30 cellular contexts compared by ENCODE assay signal in the genomic region with DNA sequence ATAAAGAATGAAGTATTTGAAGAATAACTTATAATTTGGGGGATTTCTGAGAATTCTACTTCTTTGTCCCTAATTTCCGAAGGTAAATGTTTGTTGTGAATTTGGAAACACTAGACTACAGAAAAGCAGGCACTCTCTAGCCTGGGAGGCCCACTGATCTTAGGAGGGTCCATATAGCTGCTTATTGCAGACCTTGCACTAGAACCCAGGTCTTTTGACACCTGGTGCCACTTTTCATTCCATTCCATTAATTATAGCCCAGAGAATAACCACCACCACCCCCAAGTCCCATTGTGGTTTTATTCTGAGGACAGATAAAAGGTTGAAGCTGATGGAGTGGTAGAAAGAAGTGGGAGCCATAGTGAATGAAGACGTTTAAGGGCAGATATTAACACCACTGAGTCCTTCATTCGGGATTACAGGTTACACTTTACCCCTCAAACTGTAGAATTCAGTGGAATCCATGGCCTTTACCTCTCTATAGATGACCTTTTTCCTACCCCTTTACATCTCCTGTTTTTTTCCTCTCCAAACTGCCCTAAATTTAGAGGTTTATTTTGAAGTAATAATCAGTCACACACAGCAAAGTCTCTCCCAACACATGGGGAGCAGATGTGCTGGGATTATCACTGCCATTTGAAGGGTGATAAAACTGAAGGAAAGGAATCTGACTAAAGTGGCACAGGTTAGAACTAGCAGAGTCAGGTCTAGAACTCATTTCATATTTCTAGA. TPM values are rescaled to one million over a fixed set of nuclear protein-coding genes. Genes with fewer than 3 reads are reported as not detected.
DNase-seq lines count a peak whose midpoint lies in the region; ATAC-seq lines count a peak whose summit lies in the region.
"Had no signal": no experiment of that assay in that cellular context is flagged by ENCODE, and none has a peak within 500 bp of the region (broad histone marks: within the 10 kb centered on the region; RNA-seq: fewer than 3 reads in every experiment).

No MANE protein-coding gene starts in this region.

- no peak overlapping the region for H3K4me3 ChIP-seq in CD4-positive, CD25-positive, alpha-beta regulatory T cell (ENCODE audit: low read depth, low read length)
- H3K4me3 ChIP-seq: A549, gastroesophageal sphincter, hepatocyte, vagina had no signal

- ATAC-seq in activated CD4-positive, alpha-beta T cell treated with anti-CD3 and anti-CD28 coated beads for 36 hours = no peak
- no peak for ATAC-seq in CD4-positive, CD25-positive, alpha-beta regulatory T cell (ENCODE audit: low read depth in 2 of 2)
- no peak for ATAC-seq in activated CD8-positive, alpha-beta T cell treated with anti-CD3 and anti-CD28 coated beads, Interleukin-2, amount 10 ng/mL, durations not matched to agents 7 days and 5 days
- no peak for ATAC-seq in memory B cell (ENCODE audit: low read depth)
- ATAC-seq: A549, gastroesophageal sphincter, left cardiac atrium had no signal

- peaks cover 53% of the 10 kb centered on the region for H3K36me3 ChIP-seq in CD4-positive, CD25-positive, alpha-beta regulatory T cell (ENCODE audit: control insufficient read depth, insufficient read depth, low read length)

- H3K27ac Mint-ChIP-seq in activated CD4-positive, alpha-beta T cell treated with anti-CD3 and anti-CD28 coated beads for 36 hours = peak overlapping the region; percentile 38
- H3K27ac Mint-ChIP-seq in CD4-positive, CD25-positive, alpha-beta regulatory T cell = peak overlapping the region in 2 of 3 donors; percentile 9 to 85
- peak overlapping the region; percentile 54 for H3K27ac Mint-ChIP-seq in activated CD8-positive, alpha-beta T cell treated with anti-CD3 and anti-CD28 coated beads, Interleukin-2, amount 10 ng/mL, durations not matched to agents 7 days and 5 days
- H3K27ac Mint-ChIP-seq in memory B cell = peak overlapping the region; percentile 24

- peaks cover 30% of the 10 kb centered on the region for H3K4me1 Mint-ChIP-seq in activated CD4-positive, alpha-beta T cell treated with anti-CD3 and anti-CD28 coated beads for 36 hours
- H3K4me1 Mint-ChIP-seq in CD4-positive, CD25-positive, alpha-beta regulatory T cell = peaks cover 4 to 47% (median 13%) of the 10 kb centered on the region in 4 donors
- peaks cover 4% of the 10 kb centered on the region for H3K4me1 Mint-ChIP-seq in activated CD8-positive, alpha-beta T cell treated with anti-CD3 and anti-CD28 coated beads, Interleukin-2, amount 10 ng/mL, durations not matched to agents 7 days and 5 days (ENCODE audit: low read depth)
- H3K4me1 Mint-ChIP-seq in memory B cell = peaks cover 14% of the 10 kb centered on the region

- POLR2A ChIA-PET in activated CD4-positive, alpha-beta T cell treated with anti-CD3 and anti-CD28 coated beads for 36 hours (lab: Charles Lee) = interaction anchor here (0.6 to 1.1 kb wide), 3 partner anchors 10 to 35 kb away, joined by 3 read pairs; no protein-coding TSS in a partner anchor
- POLR2A ChIA-PET in activated CD8-positive, alpha-beta T cell treated with anti-CD3 and anti-CD28 coated beads, Interleukin-2, amount 10 ng/mL, durations not matched to agents 7 days and 5 days (lab: Charles Lee) = interaction anchor here (0.6 to 3.5 kb wide), 4 partner anchors 8 to 21 kb away, joined by 3 to 19 read pairs (median 8); a partner anchor contains a TSS

- H3K4me3 Mint-ChIP-seq in activated CD4-positive, alpha-beta T cell treated with anti-CD3 and anti-CD28 coated beads for 36 hours = no peak overlapping the region
- H3K4me3 Mint-ChIP-seq in CD4-positive, CD25-positive, alpha-beta regulatory T cell = no peak overlapping the region
- no peak overlapping the region for H3K4me3 Mint-ChIP-seq in activated CD8-positive, alpha-beta T cell treated with anti-CD3 and anti-CD28 coated beads, Interleukin-2, amount 10 ng/mL, durations not matched to agents 7 days and 5 days
- no peak overlapping the region for H3K4me3 Mint-ChIP-seq in memory B cell

- H3K36me3 Mint-ChIP-seq in activated CD4-positive, alpha-beta T cell treated with anti-CD3 and anti-CD28 coated beads for 36 hours (ENCODE audit: low read depth) = peaks cover 70% of the 10 kb centered on the region
- H3K36me3 Mint-ChIP-seq in CD4-positive, CD25-positive, alpha-beta regulatory T cell = peaks cover 45% of the 10 kb centered on the region
- peaks cover 79% of the 10 kb centered on the region for H3K36me3 Mint-ChIP-seq in activated CD8-positive, alpha-beta T cell treated with anti-CD3 and anti-CD28 coated beads, Interleukin-2, amount 10 ng/mL, durations not matched to agents 7 days and 5 days (ENCODE audit: low read depth)
- peaks cover 8% of the 10 kb centered on the region for H3K36me3 Mint-ChIP-seq in memory B cell

- no peaks in the 10 kb centered on the region for H3K27me3 ChIP-seq in CD4-positive, CD25-positive, alpha-beta regulatory T cell (ENCODE audit: control insufficient read depth, insufficient read depth, low read length)
- H3K27me3 ChIP-seq: gastroesophageal sphincter, hepatocyte, vagina had no signal

- CTCF ChIA-PET in activated CD4-positive, alpha-beta T cell treated with anti-CD3 and anti-CD28 coated beads for 36 hours (lab: Charles Lee) = interaction anchor here (1.2 kb wide), 1 partner anchor 57 kb away, joined by 4 read pairs; no protein-coding TSS in a partner anchor
- CTCF ChIA-PET in activated CD8-positive, alpha-beta T cell treated with anti-CD3 and anti-CD28 coated beads, Interleukin-2, amount 10 ng/mL, durations not matched to agents 7 days and 5 days (lab: Charles Lee) = no interaction called here

- intact Hi-C loops in activated CD4-positive, alpha-beta T cell treated with anti-CD3 and anti-CD28 coated beads for 36 hours (cut with DNase I, micrococcal nuclease) = no loop called here

- H3K27ac ChIP-seq in CD4-positive, CD25-positive, alpha-beta regulatory T cell (ENCODE audit: insufficient read depth, low read length, poor library complexity, severe bottlenecking) = no peak overlapping the region
- H3K27ac ChIP-seq: A549, hepatocyte, vagina, VCaP had no signal

- no peaks in the 10 kb centered on the region for H3K4me1 ChIP-seq in CD4-positive, CD25-positive, alpha-beta regulatory T cell (ENCODE audit: control insufficient read depth, insufficient read depth, low read length, poor library complexity, severe bottlenecking)
- H3K4me1 ChIP-seq: A549, gastroesophageal sphincter, vagina had no signal

- H3K9me3 ChIP-seq in CD4-positive, CD25-positive, alpha-beta regulatory T cell (ENCODE audit: control insufficient read depth in 2 of 2, low read length in 2 of 2) = no peaks in the 10 kb centered on the region
- H3K9me3 ChIP-seq: A549, gastroesophageal sphincter, vagina had no signal

- DNase-seq in activated CD4-positive, alpha-beta T cell treated with anti-CD3 and anti-CD28 coated beads for 36 hours = no peak
- no peak for DNase-seq in activated CD4-positive, alpha-beta T cell treated with anti-CD3 and anti-CD28 coated beads, Interleukin-2, amount 50 U/mL, for 4 hours
- no peak for DNase-seq in CD4-positive, CD25-positive, alpha-beta regulatory T cell
- no peak for DNase-seq in activated CD8-positive, alpha-beta T cell treated with anti-CD3 and anti-CD28 coated beads, Interleukin-2, amount 10 ng/mL, durations not matched to agents 7 days and 5 days
- no peak for DNase-seq in memory B cell (ENCODE audit: low spot score in 2 of 2)
- DNase-seq in DMS79 (lab: John Stamatoyannopoulos, UW) = no peak
- DNase-seq in activated effector memory CD4-positive, alpha-beta T cell treated with Interleukin-2 at 50 U/mL for 16 hours = no peak
- DNase-seq in inferior parietal cortex (ENCODE audit: extremely low spot score) = no peak
- DNase-seq: activated CD4-positive, alpha-beta T cell treated with anti-CD3 and anti-CD28 coated beads for 48 hours; activated CD8-positive, alpha-beta memory T cell treated with anti-CD3 and anti-CD28 coated beads, Interleukin-2, amount 50 U/mL, for 4 hours; activated gamma-delta T cell treated with Interleukin-2 at 50 U/mL for 16 hours; AML-193; cerebellar nuclear complex; GDM1; H7; left cardiac atrium; mammary epithelial cell; NCI-H1092 treated with DMSO at 0.1 percent for 48 hours; NCI-H187 treated with DMSO at 0.1 percent for 48 hours; NCI-H2171 treated with DMSO at 0.1 percent for 48 hours; NCI-H526; nucleus accumbens; Right ventricle myocardium superior; stimulated activated naive CD4-positive, alpha-beta T cell treated with Interleukin-2 at 50 U/mL for 16 hours; T-helper 9 cell had no signal

- no peaks in the 10 kb centered on the region for H3K9me3 Mint-ChIP-seq in activated CD4-positive, alpha-beta T cell treated with anti-CD3 and anti-CD28 coated beads for 36 hours (ENCODE audit: low read depth)
- H3K9me3 Mint-ChIP-seq in CD4-positive, CD25-positive, alpha-beta regulatory T cell = no peaks in the 10 kb centered on the region
- H3K9me3 Mint-ChIP-seq in activated CD8-positive, alpha-beta T cell treated with anti-CD3 and anti-CD28 coated beads, Interleukin-2, amount 10 ng/mL, durations not matched to agents 7 days and 5 days (ENCODE audit: insufficient read depth) = no peaks in the 10 kb centered on the region
- H3K9me3 Mint-ChIP-seq in memory B cell = no peaks in the 10 kb centered on the region

- H3K27me3 Mint-ChIP-seq in activated CD4-positive, alpha-beta T cell treated with anti-CD3 and anti-CD28 coated beads for 36 hours = no peaks in the 10 kb centered on the region
- H3K27me3 Mint-ChIP-seq in CD4-positive, CD25-positive, alpha-beta regulatory T cell = no peaks in the 10 kb centered on the region
- no peaks in the 10 kb centered on the region for H3K27me3 Mint-ChIP-seq in activated CD8-positive, alpha-beta T cell treated with anti-CD3 and anti-CD28 coated beads, Interleukin-2, amount 10 ng/mL, durations not matched to agents 7 days and 5 days (ENCODE audit: low read depth)
- no peaks in the 10 kb centered on the region for H3K27me3 Mint-ChIP-seq in memory B cell

RNA-seq across cellular contexts. Expression of a gene that starts 12.0 kb away (rescaled TPM):
- total RNA-seq in activated CD4-positive, alpha-beta T cell treated with anti-CD3 and anti-CD28 coated beads for 36 hours = 10 to 100 TPM; 53.5 to 58.3 TPM
- total RNA-seq in CD4-positive, CD25-positive, alpha-beta regulatory T cell = 44.0 TPM
- polyA plus RNA-seq in CD4-positive, CD25-positive, alpha-beta regulatory T cell = 10 to 100 TPM; 27.0 to 34.5 (median 29.9) TPM
- 10 to 100 TPM; 47.9 to 50.7 TPM for total RNA-seq in activated CD8-positive, alpha-beta T cell treated with anti-CD3 and anti-CD28 coated beads, Interleukin-2, amount 10 ng/mL, durations not matched to agents 7 days and 5 days

RNA-seq across cellular contexts. Expression of a gene that starts 22.2 kb away (rescaled TPM):
- total RNA-seq in activated CD4-positive, alpha-beta T cell treated with anti-CD3 and anti-CD28 coated beads for 36 hours = 100 to 1,000 TPM; 168 to 169 TPM
- 149 TPM for total RNA-seq in CD4-positive, CD25-positive, alpha-beta regulatory T cell
- 10 to 100 TPM; 21.4 to 43.2 (median 31.9) TPM for polyA plus RNA-seq in CD4-positive, CD25-positive, alpha-beta regulatory T cell
- 100 to 1,000 TPM; 273 to 290 TPM for total RNA-seq in activated CD8-positive, alpha-beta T cell treated with anti-CD3 and anti-CD28 coated beads, Interleukin-2, amount 10 ng/mL, durations not matched to agents 7 days and 5 days
